ENCODE assay signal across 20 cellular contexts in genomic region chr7:38880035-38880434, GRCh38.
DNase-seq lines count a peak whose midpoint lies in the region; ATAC-seq lines count a peak whose summit lies in the region.
"Had no signal": no experiment of that assay in that cellular context is flagged by ENCODE, and none has a peak within 500 bp of the region (broad histone marks: within the 10 kb centered on the region; RNA-seq: fewer than 3 reads in every experiment).

No MANE protein-coding gene starts in this region.

- DNase-seq in COLO829 (ENCODE audit: low spot score) (peak; percentile 28), OCI-M1 (lab: John Stamatoyannopoulos, UW) (peak; percentile 3), memory B cell (ENCODE audit: low spot score in 2 of 2) (no peak), nucleus accumbens (lab: John Stamatoyannopoulos, UW) (no peak), GDM1 (lab: John Stamatoyannopoulos, UW) (no peak)
- DNase-seq in central memory CD8-positive, alpha-beta T cell (ENCODE audit: low spot score in 2 of 2): no peak
- no peak for DNase-seq in activated naive CD4-positive, alpha-beta T cell treated with anti-CD3 and anti-CD28 coated beads, Interleukin-2, amount 10 ng/mL, durations not matched to agents 7 days and 5 days
- no peak for DNase-seq in activated CD4-positive, CD25-positive, alpha-beta regulatory T cell (lab: John Stamatoyannopoulos, UW)
- DNase-seq: Caco-2; CD4-positive, alpha-beta memory T cell; Karpas-422; NCI-H1105 treated with DMSO at 0.1 percent for 48 hours; NCI-H1694; NCI-H2029 treated with DMSO at 0.1 percent for 48 hours; NCI-H226; NCI-H510A; NCI-H69; SHP77 had no signal

- no peaks in the 10 kb centered on the region for H3K27me3 Mint-ChIP-seq in central memory CD8-positive, alpha-beta T cell
- H3K27me3 Mint-ChIP-seq in memory B cell: no peaks in the 10 kb centered on the region
- no peaks in the 10 kb centered on the region for H3K27me3 Mint-ChIP-seq in activated naive CD4-positive, alpha-beta T cell treated with anti-CD3 and anti-CD28 coated beads, Interleukin-2, amount 10 ng/mL, durations not matched to agents 7 days and 5 days
- H3K27me3 Mint-ChIP-seq: CD4-positive, alpha-beta memory T cell had no signal

- no peak overlapping the region for H3K27ac Mint-ChIP-seq in central memory CD8-positive, alpha-beta T cell (ENCODE audit: low read depth)
- peak overlapping the region; percentile 56 for H3K27ac Mint-ChIP-seq in memory B cell
- H3K27ac Mint-ChIP-seq in activated naive CD4-positive, alpha-beta T cell treated with anti-CD3 and anti-CD28 coated beads, Interleukin-2, amount 10 ng/mL, durations not matched to agents 7 days and 5 days: no peak overlapping the region

- peak; percentile 89 for ATAC-seq in central memory CD8-positive, alpha-beta T cell (replicated peaks; ENCODE audit: extremely low read depth, poor library complexity, severe bottlenecking)
- peak; percentile 41 for ATAC-seq in memory B cell (ENCODE audit: low read depth)
- ATAC-seq: HCT116, Panc1 had no signal

- H3K4me1 Mint-ChIP-seq in central memory CD8-positive, alpha-beta T cell: peaks cover 61% of the 10 kb centered on the region
- H3K4me1 Mint-ChIP-seq in memory B cell: peaks cover 42% of the 10 kb centered on the region
- H3K4me1 Mint-ChIP-seq in activated naive CD4-positive, alpha-beta T cell treated with anti-CD3 and anti-CD28 coated beads, Interleukin-2, amount 10 ng/mL, durations not matched to agents 7 days and 5 days: no peaks in the 10 kb centered on the region

- no peak overlapping the region for H3K4me3 Mint-ChIP-seq in central memory CD8-positive, alpha-beta T cell
- H3K4me3 Mint-ChIP-seq in memory B cell: no peak overlapping the region
- no peak overlapping the region for H3K4me3 Mint-ChIP-seq in activated naive CD4-positive, alpha-beta T cell treated with anti-CD3 and anti-CD28 coated beads, Interleukin-2, amount 10 ng/mL, durations not matched to agents 7 days and 5 days
- H3K4me3 Mint-ChIP-seq: CD4-positive, alpha-beta memory T cell had no signal

- H3K9me3 Mint-ChIP-seq in central memory CD8-positive, alpha-beta T cell: no peaks in the 10 kb centered on the region
- peaks cover 3% of the 10 kb centered on the region for H3K9me3 Mint-ChIP-seq in memory B cell
- H3K9me3 Mint-ChIP-seq in activated naive CD4-positive, alpha-beta T cell treated with anti-CD3 and anti-CD28 coated beads, Interleukin-2, amount 10 ng/mL, durations not matched to agents 7 days and 5 days: no peaks in the 10 kb centered on the region
- H3K9me3 Mint-ChIP-seq: CD4-positive, alpha-beta memory T cell had no signal

- H3K36me3 Mint-ChIP-seq in central memory CD8-positive, alpha-beta T cell (ENCODE audit: insufficient read depth): peaks cover 2% of the 10 kb centered on the region
- H3K36me3 Mint-ChIP-seq in memory B cell: peaks cover 18% of the 10 kb centered on the region
- H3K36me3 Mint-ChIP-seq in activated naive CD4-positive, alpha-beta T cell treated with anti-CD3 and anti-CD28 coated beads, Interleukin-2, amount 10 ng/mL, durations not matched to agents 7 days and 5 days: peaks cover 1% of the 10 kb centered on the region

- CTCF ChIA-PET in activated naive CD4-positive, alpha-beta T cell treated with anti-CD3 and anti-CD28 coated beads, Interleukin-2, amount 10 ng/mL, durations not matched to agents 7 days and 5 days (lab: Charles Lee): interaction anchor here (1.4 kb wide), 1 partner anchor 14 kb away, joined by 5 read pairs; no protein-coding TSS in a partner anchor

Comparison
In these comparisons a context has a peak if more than half of its experiments do, and no peak if none do; other contexts are left out.
1. DNase-seq: peak in COLO829 (single experiment) and OCI-M1 (single experiment); none in central memory CD8-positive, alpha-beta T cell (0 of 2), memory B cell (0 of 2), nucleus accumbens (0 of 56), GDM1 (single experiment), activated naive CD4-positive, alpha-beta T cell treated with anti-CD3 and anti-CD28 coated beads, Interleukin-2, amount 10 ng/mL, durations not matched to agents 7 days and 5 days (single experiment) and activated CD4-positive, CD25-positive, alpha-beta regulatory T cell (0 of 4).